Comparison of ENCODE assay signal across 20 cellular contexts in the genomic region with DNA sequence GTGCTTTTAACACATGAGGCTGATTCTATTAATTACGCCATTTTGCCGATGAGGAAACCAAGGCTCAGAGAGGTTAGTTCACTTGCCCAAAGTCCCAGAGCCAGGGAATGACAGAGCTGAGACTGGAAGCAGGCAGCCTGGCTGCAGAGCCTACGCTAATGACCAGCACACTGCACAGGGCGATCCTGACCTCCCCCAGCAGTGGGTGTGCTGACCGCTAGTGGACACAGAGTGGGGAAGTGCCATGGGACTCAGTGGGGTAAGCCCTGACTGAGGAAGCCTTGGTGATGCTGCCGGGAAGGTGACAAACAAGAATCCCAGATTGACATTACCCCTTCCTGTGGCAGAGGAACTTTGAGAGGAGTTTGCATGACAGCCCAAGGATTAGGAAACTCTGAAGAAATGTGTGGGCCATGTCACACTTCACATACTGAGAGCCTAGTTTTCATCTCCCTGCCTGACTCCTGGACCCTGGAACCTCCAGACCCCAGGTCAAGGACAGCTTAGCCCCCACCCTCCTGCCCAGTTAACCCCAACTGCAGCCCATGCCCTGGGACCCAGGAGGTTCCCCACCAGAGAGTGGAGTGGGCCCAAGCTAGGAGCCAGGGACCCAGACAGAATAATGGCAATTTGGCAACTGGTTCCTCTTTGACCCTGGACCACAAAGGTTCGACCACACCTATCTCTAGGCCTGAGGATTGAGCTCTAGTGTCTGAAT. TPM values are rescaled to one million over a fixed set of nuclear protein-coding genes. Genes with fewer than 3 reads are reported as not detected.
A peak's percentile ranks its signal among the peaks of the same experiment; 100 is the strongest.
DNase-seq lines count a peak whose midpoint lies in the region; ATAC-seq and TF ChIP-seq lines count a peak whose summit lies in the region.
"Had no signal": no experiment of that assay in that cellular context is flagged by ENCODE, and none has a peak within 500 bp of the region (broad histone marks: within the 10 kb centered on the region; RNA-seq: fewer than 3 reads in every experiment).

No MANE protein-coding gene starts in this region.

- no CpG with 5 or more reads among the region's 7 CpGs for WGBS in mesendoderm (ENCODE audit: extremely low coverage, insufficient coverage, low lambda C conversion rate)

- H3K9me3 ChIP-seq in upper lobe of right lung: no peaks in the 10 kb centered on the region
- H3K9me3 ChIP-seq: ascending aorta, neutrophil had no signal

- H3K18ac ChIP-seq in mesendoderm (ENCODE audit: low read length): no peak overlapping the region

- H3K79me1 ChIP-seq in mesendoderm (ENCODE audit: low read length): no peaks in the 10 kb centered on the region

- H3K4me2 ChIP-seq in mesendoderm (ENCODE audit: low read length): no peak overlapping the region

- H2BK15ac ChIP-seq in mesendoderm (replicated peaks; ENCODE audit: low read depth): no peak overlapping the region

- H4K8ac ChIP-seq in mesendoderm (ENCODE audit: low read depth, low read length): no peak overlapping the region

- ATAC-seq in upper lobe of right lung: peak; percentile 87
- no peak for ATAC-seq in HG03460 (IDR thresholded peaks at IDR 0.05; ENCODE audit: unreplicated experiment)
- ATAC-seq in HG02642 (IDR thresholded peaks at IDR 0.05; ENCODE audit: poor library complexity, unreplicated experiment): no peak
- ATAC-seq in GM19351 (IDR thresholded peaks at IDR 0.05; ENCODE audit: unreplicated experiment): no peak
- ATAC-seq: HCT116; stimulated activated memory B cell treated with anti-CD40 and anti-IgM and Interleukin-4, amounts not matched to agents 10 μg/mL and 1 μg/mL and 100 μg/mL, for 72 hours had no signal

- H2BK5ac ChIP-seq in mesendoderm (ENCODE audit: low read length): no peak overlapping the region

- no peak overlapping the region for H4K5ac ChIP-seq in mesendoderm (ENCODE audit: low read length)

- H2BK120ac ChIP-seq in mesendoderm (ENCODE audit: low read depth, low read length): no peak overlapping the region

- DNase-seq in DMS53 (lab: John Stamatoyannopoulos, UW) (peak; percentile 44), DMS53 treated with DMSO at 0.1 percent for 48 hours (lab: John Stamatoyannopoulos, UW; ENCODE audit: unreplicated experiment) (no peak), epidermal melanocyte (ENCODE audit: insufficient read length, low spot score) (peak; percentile 4), mesendoderm (no peak), upper lobe of right lung (peak; percentile 72)
- DNase-seq: activated CD4-positive, alpha-beta memory T cell treated with anti-CD3 and anti-CD28 coated beads for 36 hours; activated naive CD4-positive, alpha-beta T cell treated with anti-CD3 and anti-CD28 coated beads, Interleukin-2, amount 10 ng/mL, durations not matched to agents 7 days and 5 days; activated T-cell treated with anti-CD3 and anti-CD28 coated beads, Interleukin-2, amount 50 U/mL, for 24 hours; midbrain; NCI-H1436; NCI-H2171; T-helper 2 cell had no signal

- H3K36me3 ChIP-seq in mesendoderm (ENCODE audit: control insufficient read depth, insufficient read depth, low read length) (no peaks in the 10 kb centered on the region), upper lobe of right lung (no peaks in the 10 kb centered on the region)
- H3K36me3 ChIP-seq: ascending aorta, neutrophil had no signal

- H3K4me3 ChIP-seq in mesendoderm (ENCODE audit: low read length): no peak overlapping the region
- no peak overlapping the region for H3K4me3 ChIP-seq in upper lobe of right lung
- H3K4me3 ChIP-seq: ascending aorta had no signal

- no peak for TF ChIP-seq CTCF in upper lobe of right lung (IDR thresholded peaks at IDR 0.05)

- no peak overlapping the region for H2AK5ac ChIP-seq in mesendoderm (ENCODE audit: low read length)

- H3K27ac ChIP-seq in mesendoderm (ENCODE audit: low read depth, low read length) (no peak overlapping the region), upper lobe of right lung (no peak overlapping the region)
- H3K27ac ChIP-seq: 22Rv1, ascending aorta, neutrophil had no signal

- intact Hi-C loops in upper lobe of right lung (cut with DNase I): no loop called here

- peak overlapping the region; percentile 36 for H3K23ac ChIP-seq in mesendoderm (ENCODE audit: low read length)

- H3K56ac ChIP-seq in mesendoderm (ENCODE audit: low read length): no peak overlapping the region

- H3K9ac ChIP-seq in mesendoderm (ENCODE audit: low read length): no peak overlapping the region

- no peaks in the 10 kb centered on the region for H3K4me1 ChIP-seq in mesendoderm (ENCODE audit: control insufficient read depth, low read depth, low read length)
- H3K4me1 ChIP-seq in upper lobe of right lung: peaks cover 13% of the 10 kb centered on the region
- H3K4me1 ChIP-seq: ascending aorta had no signal

- H3K79me2 ChIP-seq in mesendoderm (ENCODE audit: control insufficient read depth, insufficient read depth, low read length): no peaks in the 10 kb centered on the region

- no peaks in the 10 kb centered on the region for H3K27me3 ChIP-seq in mesendoderm (ENCODE audit: insufficient read depth, low read length, poor library complexity)
- no peaks in the 10 kb centered on the region for H3K27me3 ChIP-seq in upper lobe of right lung
- H3K27me3 ChIP-seq: ascending aorta, neutrophil had no signal

- H3K4ac ChIP-seq in mesendoderm (ENCODE audit: low read depth, low read length): no peak overlapping the region

RNA-seq across cellular contexts. Expression of gene CSF1R, which starts 19.7 kb away (rescaled TPM):
- polyA plus RNA-seq in mesendoderm (2013, experiment 1 of 2): 0.04 TPM
- 0.11 TPM for polyA plus RNA-seq in mesendoderm (2013, experiment 2 of 2)
- total RNA-seq in upper lobe of right lung: 48.7 TPM

RNA-seq across cellular contexts. Expression of gene PDGFRB, which starts 49.6 kb away (rescaled TPM):
- 15.5 TPM for polyA plus RNA-seq in mesendoderm (2013, experiment 1 of 2)
- 14.7 TPM for polyA plus RNA-seq in mesendoderm (2013, experiment 2 of 2)
- total RNA-seq in upper lobe of right lung: 120 TPM

Comparison
In these comparisons a context has a peak if more than half of its experiments do, and no peak if none do; other contexts are left out.
1. DNase-seq: peak in DMS53 (single experiment), epidermal melanocyte (single experiment) and upper lobe of right lung (single experiment); none in DMS53 treated with DMSO at 0.1 percent for 48 hours (single experiment) and mesendoderm (single experiment).